2 cellular contexts compared by ENCODE assay signal in the genomic region with DNA sequence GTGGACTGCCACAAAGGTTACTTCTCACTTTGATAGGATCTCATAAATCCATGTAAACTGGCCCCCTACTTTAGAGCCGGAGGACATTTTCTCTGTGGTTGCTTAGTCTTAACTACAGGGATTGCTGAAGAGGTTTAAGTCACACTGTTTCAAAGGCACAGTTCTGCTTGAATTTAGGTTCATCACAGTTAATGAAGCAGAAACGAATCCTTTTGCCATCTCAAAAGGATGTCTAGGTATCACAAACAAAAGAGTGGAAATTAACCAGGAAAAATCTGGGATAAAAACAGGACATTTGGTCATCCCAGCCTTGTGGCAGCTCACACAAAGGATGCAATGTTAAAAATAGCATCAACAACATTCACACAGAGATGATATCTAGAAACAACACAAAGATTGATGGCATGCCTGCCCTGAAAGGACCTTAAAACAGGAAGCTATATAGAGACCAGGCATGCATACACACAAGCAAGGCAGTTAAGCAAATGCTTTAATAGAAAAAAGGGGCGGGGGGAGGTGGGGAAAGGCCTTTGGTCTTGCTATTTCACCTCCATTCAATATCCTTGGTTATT.
TF ChIP-seq lines count a peak whose summit lies in the region.

No MANE protein-coding gene starts in this region.

TF ChIP-seq in IMR-90, 13 proteins besides CTCF, POLR2A, EP300 and RAD21:
- TF ChIP-seq CEBPB (IDR thresholded peaks at IDR 0.05; ENCODE audit: low read depth, low read length) (no peak), BHLHE40 (IDR thresholded peaks at IDR 0.05; ENCODE audit: low read depth, low read length) (no peak), MAFK (IDR thresholded peaks at IDR 0.05; ENCODE audit: low read depth, low read length) (no peak), MAZ (IDR thresholded peaks at IDR 0.05; ENCODE audit: borderline replicate concordance, low read depth, low read length) (no peak), SMC3 (IDR thresholded peaks at IDR 0.05; ENCODE audit: low read depth, low read length) (no peak), NFE2L2 (IDR thresholded peaks at IDR 0.05; ENCODE audit: low read depth, low read length) (no peak), MXI1 (IDR thresholded peaks at IDR 0.05; ENCODE audit: borderline replicate concordance, low read depth, low read length) (no peak), FOS (IDR thresholded peaks at IDR 0.05; ENCODE audit: low read depth, low read length) (no peak), CHD1 (IDR thresholded peaks at IDR 0.05; ENCODE audit: low read depth, low read length) (no peak)
- TF ChIP-seq, protein P1, sequence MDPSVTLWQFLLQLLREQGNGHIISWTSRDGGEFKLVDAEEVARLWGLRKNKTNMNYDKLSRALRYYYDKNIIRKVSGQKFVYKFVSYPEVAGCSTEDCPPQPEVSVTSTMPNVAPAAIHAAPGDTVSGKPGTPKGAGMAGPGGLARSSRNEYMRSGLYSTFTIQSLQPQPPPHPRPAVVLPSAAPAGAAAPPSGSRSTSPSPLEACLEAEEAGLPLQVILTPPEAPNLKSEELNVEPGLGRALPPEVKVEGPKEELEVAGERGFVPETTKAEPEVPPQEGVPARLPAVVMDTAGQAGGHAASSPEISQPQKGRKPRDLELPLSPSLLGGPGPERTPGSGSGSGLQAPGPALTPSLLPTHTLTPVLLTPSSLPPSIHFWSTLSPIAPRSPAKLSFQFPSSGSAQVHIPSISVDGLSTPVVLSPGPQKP (IDR thresholded peaks at IDR 0.05; ENCODE audit: borderline replicate concordance, low read depth, low read length): no peak

TF ChIP-seq in K562, 482 proteins besides CTCF, POLR2A, EP300 and RAD21:
- no peak for TF ChIP-seq CHCHD3 (CRISPR knock-in tag; IDR thresholded peaks at IDR 0.05)
- TF ChIP-seq, protein P2, sequence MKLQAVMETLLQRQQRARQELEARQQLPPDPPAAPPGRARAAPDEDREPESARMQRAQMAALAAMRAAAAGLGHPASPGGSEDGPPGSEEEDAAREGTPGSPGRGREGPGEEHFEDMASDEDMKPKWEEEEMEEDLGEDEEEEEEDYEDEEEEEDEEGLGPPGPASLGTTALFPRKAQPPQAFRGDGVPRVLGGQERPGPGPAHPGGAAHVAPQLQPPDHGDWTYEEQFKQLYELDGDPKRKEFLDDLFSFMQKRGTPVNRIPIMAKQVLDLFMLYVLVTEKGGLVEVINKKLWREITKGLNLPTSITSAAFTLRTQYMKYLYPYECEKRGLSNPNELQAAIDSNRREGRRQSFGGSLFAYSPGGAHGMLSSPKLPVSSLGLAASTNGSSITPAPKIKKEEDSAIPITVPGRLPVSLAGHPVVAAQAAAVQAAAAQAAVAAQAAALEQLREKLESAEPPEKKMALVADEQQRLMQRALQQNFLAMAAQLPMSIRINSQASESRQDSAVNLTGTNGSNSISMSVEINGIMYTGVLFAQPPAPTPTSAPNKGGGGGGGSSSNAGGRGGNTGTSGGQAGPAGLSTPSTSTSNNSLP (IDR thresholded peaks at IDR 0.05; ENCODE audit: borderline replicate concordance, low read depth, low read length): no peak
- no peak for TF ChIP-seq NCOR1 (IDR thresholded peaks at IDR 0.05)
- TF ChIP-seq PHB (CRISPR knock-in tag; IDR thresholded peaks at IDR 0.05): no peak
- no peak for TF ChIP-seq ZNF830 (CRISPR knock-in tag; IDR thresholded peaks at IDR 0.05)
- TF ChIP-seq NR1H2 (CRISPR knock-in tag; IDR thresholded peaks at IDR 0.05): no peak
- no peak for TF ChIP-seq STAT5A (IDR thresholded peaks at IDR 0.05; ENCODE audit: borderline replicate concordance, low read length)
- no peak for TF ChIP-seq FOXK1 (CRISPR knock-in tag; IDR thresholded peaks at IDR 0.05; ENCODE audit: borderline replicate concordance)
- TF ChIP-seq MEF2D (tag; conservative IDR thresholded peaks at IDR 0.05; ENCODE audit: low read depth): peak; percentile 83
- peak; percentile 15 for TF ChIP-seq MEIS2 (IDR thresholded peaks at IDR 0.05; ENCODE audit: partially characterized antibody)
- TF ChIP-seq, protein P3, sequence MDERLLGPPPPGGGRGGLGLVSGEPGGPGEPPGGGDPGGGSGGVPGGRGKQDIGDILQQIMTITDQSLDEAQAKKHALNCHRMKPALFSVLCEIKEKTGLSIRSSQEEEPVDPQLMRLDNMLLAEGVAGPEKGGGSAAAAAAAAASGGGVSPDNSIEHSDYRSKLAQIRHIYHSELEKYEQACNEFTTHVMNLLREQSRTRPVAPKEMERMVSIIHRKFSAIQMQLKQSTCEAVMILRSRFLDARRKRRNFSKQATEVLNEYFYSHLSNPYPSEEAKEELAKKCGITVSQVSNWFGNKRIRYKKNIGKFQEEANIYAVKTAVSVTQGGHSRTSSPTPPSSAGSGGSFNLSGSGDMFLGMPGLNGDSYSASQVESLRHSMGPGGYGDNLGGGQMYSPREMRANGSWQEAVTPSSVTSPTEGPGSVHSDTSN (CRISPR knock-in tag; IDR thresholded peaks at IDR 0.05; ENCODE audit: low read depth): no peak
- TF ChIP-seq, protein P3 (tag; conservative IDR thresholded peaks at IDR 0.05; ENCODE audit: low read depth): peak; percentile 67
- TF ChIP-seq, protein P4, sequence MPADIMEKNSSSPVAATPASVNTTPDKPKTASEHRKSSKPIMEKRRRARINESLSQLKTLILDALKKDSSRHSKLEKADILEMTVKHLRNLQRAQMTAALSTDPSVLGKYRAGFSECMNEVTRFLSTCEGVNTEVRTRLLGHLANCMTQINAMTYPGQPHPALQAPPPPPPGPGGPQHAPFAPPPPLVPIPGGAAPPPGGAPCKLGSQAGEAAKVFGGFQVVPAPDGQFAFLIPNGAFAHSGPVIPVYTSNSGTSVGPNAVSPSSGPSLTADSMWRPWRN (IDR thresholded peaks at IDR 0.05; ENCODE audit: low read depth): no peak
- no peak for TF ChIP-seq ZNF354B (CRISPR knock-in tag; IDR thresholded peaks at IDR 0.05)
- no peak for TF ChIP-seq ZNF764 (CRISPR knock-in tag; IDR thresholded peaks at IDR 0.05; ENCODE audit: low read depth)
- no peak for TF ChIP-seq SRSF1 (IDR thresholded peaks at IDR 0.05; ENCODE audit: low read depth, low read length)
- no peak for TF ChIP-seq ZNF24 (IDR thresholded peaks at IDR 0.05)
- TF ChIP-seq ZNF239 (CRISPR knock-in tag; IDR thresholded peaks at IDR 0.05): no peak
